ENCODE assay signal across 8 cellular contexts in the genomic region with DNA sequence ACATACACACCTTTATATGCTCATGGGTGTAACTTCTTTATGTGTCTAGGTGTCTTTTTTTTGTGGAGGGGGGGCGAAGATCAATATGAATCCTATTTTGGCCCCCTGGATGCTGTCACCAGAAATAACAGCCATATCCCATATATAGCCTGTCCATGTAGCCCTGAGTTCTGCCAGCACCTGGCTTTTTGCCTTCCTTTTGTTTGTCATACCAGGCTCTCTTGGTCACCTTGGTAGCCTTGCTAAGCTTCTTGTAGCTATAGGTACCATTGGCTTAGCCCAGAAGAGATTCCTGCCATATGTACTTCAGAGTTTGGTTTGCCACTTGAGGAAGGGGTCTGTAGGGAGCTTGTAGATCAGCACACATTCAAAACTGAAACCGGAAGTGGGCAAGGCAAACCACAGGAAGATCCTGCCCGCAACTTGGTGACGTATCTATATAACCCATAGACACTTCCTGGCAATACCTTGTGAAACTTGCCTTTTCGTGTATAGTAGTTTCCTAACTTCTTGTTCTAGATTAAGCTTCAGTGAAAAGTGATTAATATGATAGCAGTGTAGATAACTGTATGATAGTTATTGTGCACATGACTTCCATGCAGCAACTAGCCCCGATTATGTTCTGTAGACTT. TPM values are rescaled to one million over a fixed set of nuclear protein-coding genes. Genes with fewer than 3 reads are reported as not detected.
A peak's percentile ranks its signal among the peaks of the same experiment; 100 is the strongest.
DNase-seq lines count a peak whose midpoint lies in the region; ATAC-seq, FAIRE-seq and TF ChIP-seq lines count a peak whose summit lies in the region.
"Had no signal": no experiment of that assay in that cellular context is flagged by ENCODE, and none has a peak within 500 bp of the region (broad histone marks: within the 10 kb centered on the region; RNA-seq: fewer than 3 reads in every experiment).

No MANE protein-coding gene starts in this region.

- SMC1A ChIA-PET in GM12878 (lab: Charles Lee; ENCODE audit: uncharacterized antibody, unreplicated experiment): interaction anchor here (1.2 to 1.4 kb wide), 2 partner anchors 27 to 38 kb away, joined by 3 to 6 read pairs; no protein-coding TSS in a partner anchor

- DNase-seq in T-helper 22 cell (ENCODE audit: low read depth) (peak; percentile 81), GM12878 (ENCODE audit: low read depth, low spot score) (peak; percentile 74), NCI-H2081 treated with DMSO at 0.1 percent for 48 hours (lab: John Stamatoyannopoulos, UW) (no peak), NCI-H446 (lab: John Stamatoyannopoulos, UW) (no peak)
- peak; percentile 42 to 78 for DNase-seq in stimulated activated CD4-positive, alpha-beta T cell treated with anti-CD3 and anti-CD28 coated beads, Interleukin-1b, Interleukin-23, amount 100 ng/mL, for 4 hours (ENCODE audit: low read depth in 2 of 2)

- intact Hi-C loops in GM12878 (cut with micrococcal nuclease; ENCODE audit: unreplicated experiment): no loop called here

- CTCF ChIA-PET in GM12878 (lab: Yijun Ruan, JAX): interaction anchor here (0.6 to 1.3 kb wide), 8 partner anchors 8 to 189 kb away, joined by 3 read pairs; no protein-coding TSS in a partner anchor

- TF ChIP-seq RAD21 in GM12878 (IDR thresholded peaks at IDR 0.05; ENCODE audit: insufficient read depth, low read depth, low read length): no peak

- FAIRE-seq in GM12878 (lab: Jason Lieb, UNC): peak; percentile 94

- H3K9ac ChIP-seq in GM12878 (ENCODE audit: control insufficient read depth, insufficient read depth, low read length): no peak overlapping the region

- POLR2A ChIA-PET in GM12878 (lab: Charles Lee): interaction anchor here (0.8 kb wide), 1 partner anchor 16 kb away, joined by 3 read pairs; no protein-coding TSS in a partner anchor

- no peaks in the 10 kb centered on the region for H3K27me3 ChIP-seq in GM12878 (replicated peaks in 1 of 2; ENCODE audit: control insufficient read depth in 2 of 2, insufficient read depth in 2 of 2, low read length in 1 of 2)

- TF ChIP-seq POLR2A in GM12878 (IDR thresholded peaks at IDR 0.05; ENCODE audit: low read depth, low read length): no peak

- H3K4me3 ChIP-seq in GM12878: no peak overlapping the region

- peak; percentile 19 to 54; a peak in 1 of 4 replicates for TF ChIP-seq EP300 in GM12878 (IDR thresholded peaks at IDR 0.05; ENCODE audit: borderline replicate concordance in 1 of 2, control insufficient read depth in 1 of 2, low read depth in 2 of 2, low read length in 2 of 2)

- H3K27ac ChIP-seq in GM12878 (ENCODE audit: control insufficient read depth, insufficient read depth): no peak overlapping the region
- H3K27ac ChIP-seq: VCaP had no signal

- peak overlapping the region; percentile 56 for H3K4me2 ChIP-seq in GM12878 (ENCODE audit: control insufficient read depth, insufficient read depth)

- in situ Hi-C loops in GM12878 (cut with MboI): no loop called here

- RAD21 ChIA-PET in GM12878 (lab: Charles Lee; ENCODE audit: unreplicated experiment): interaction anchor here (0.8 to 1.0 kb wide), 2 partner anchors 52 to 187 kb away, joined by 3 to 4 read pairs; no protein-coding TSS in a partner anchor

- peaks cover 7% of the 10 kb centered on the region for H3K4me1 ChIP-seq in GM12878 (ENCODE audit: control insufficient read depth, insufficient read depth, low read length)

- 34% methylated on average over 6 of the region's 6 CpGs for WGBS in GM12878 (ENCODE audit: insufficient coverage, insufficient replicate concordance, low lambda C conversion rate, missing lambda C conversion rate)

- no peaks in the 10 kb centered on the region for H4K20me1 ChIP-seq in GM12878 (ENCODE audit: control insufficient read depth, insufficient read depth)

- H3K36me3 ChIP-seq in GM12878 (ENCODE audit: control insufficient read depth in 2 of 2, insufficient read depth in 2 of 2, low read length in 1 of 2): no peaks in the 10 kb centered on the region

- peaks cover 13% of the 10 kb centered on the region for H3K79me2 ChIP-seq in GM12878 (ENCODE audit: control insufficient read depth, insufficient read depth, low read length)

- no TSS peak for BruUV-seq in GM12878 (replicated peaks; lab: Mats Ljungman, UMichigan)

- no peak for TF ChIP-seq CTCF in GM12878 (IDR thresholded peaks at IDR 0.05 in 2 of 3, conservative IDR thresholded peaks at IDR 0.05 in 1 of 3; ENCODE audit: control insufficient read depth in 2 of 3, extremely low read depth in 1 of 3, insufficient read depth in 1 of 3, low read depth in 3 of 3, low read length in 3 of 3)

- ATAC-seq in GM19328 (IDR thresholded peaks at IDR 0.05; ENCODE audit: unreplicated experiment): peak; percentile 89
- ATAC-seq in HG03139 (IDR thresholded peaks at IDR 0.05; ENCODE audit: unreplicated experiment): peak; percentile 97
- peak; percentile 92 for ATAC-seq in GM12878

- peaks cover 5% of the 10 kb centered on the region; the same call in 2 of the 3 replicates for H3K9me3 ChIP-seq in GM12878 (replicated peaks; ENCODE audit: control insufficient read depth, insufficient read depth, low read length)

- no peak overlapping the region; the same call in 1 of the 2 replicates for H2AFZ ChIP-seq in GM12878 (ENCODE audit: control insufficient read depth, low read depth, low read length)

TF ChIP-seq in GM12878, 131 proteins besides CTCF, POLR2A, EP300 and RAD21 (continues in another document):
- TF ChIP-seq PAX5 (IDR thresholded peaks at IDR 0.05; ENCODE audit: borderline replicate concordance, low read depth, low read length) (peak; percentile 45; the same call in 1 of the 2 replicates), CBX5 (IDR thresholded peaks at IDR 0.05; ENCODE audit: low read depth) (0 out of 2 replicates have a peak, but pooled peaks have one; percentile 21), MEF2B (IDR thresholded peaks at IDR 0.05; ENCODE audit: partially characterized antibody, poor library complexity, severe bottlenecking) (no peak), EGR1 (IDR thresholded peaks at IDR 0.05; ENCODE audit: borderline replicate concordance in 1 of 2, low read depth in 2 of 2, low read length in 2 of 2) (peak in 1 of 2 experiments; percentile 47; a peak in 1 of 3 replicates), WRNIP1 (IDR thresholded peaks at IDR 0.05; ENCODE audit: borderline replicate concordance, low read depth, low read length) (no peak), RAD51 (IDR thresholded peaks at IDR 0.05) (no peak), SMARCA5 (IDR thresholded peaks at IDR 0.05) (no peak), RUNX3 (IDR thresholded peaks at IDR 0.05; ENCODE audit: low read length) (peak; percentile 99), FOXM1 (IDR thresholded peaks at IDR 0.05; ENCODE audit: low read depth, low read length) (no peak), BCL11A (IDR thresholded peaks at IDR 0.05; ENCODE audit: low read depth, low read length) (peak; percentile 38; the same call in 1 of the 2 replicates), NFIC (IDR thresholded peaks at IDR 0.05; ENCODE audit: low read depth, low read length) (0 out of 2 replicates have a peak, but pooled peaks have one; percentile 67), SIN3A (IDR thresholded peaks at IDR 0.05; ENCODE audit: low read depth, low read length) (no peak), SREBF1 (IDR thresholded peaks at IDR 0.05; ENCODE audit: low read length) (no peak), ZSCAN29 (IDR thresholded peaks at IDR 0.05) (0 out of 2 replicates have a peak, but pooled peaks have one; percentile 10), GABPA (IDR thresholded peaks at IDR 0.05; ENCODE audit: low read depth) (peak; percentile 84), SMC3 (IDR thresholded peaks at IDR 0.05; ENCODE audit: borderline replicate concordance, low read length) (no peak), RELA (IDR thresholded peaks at IDR 0.05; ENCODE audit: borderline replicate concordance, partially characterized antibody) (no peak), IKZF2 (IDR thresholded peaks at IDR 0.05) (peak; percentile 62 to 72; a peak in 3 of 4 replicates), IKZF1 (conservative IDR thresholded peaks at IDR 0.05) (peak; percentile 81), CEBPB (IDR thresholded peaks at IDR 0.05; ENCODE audit: borderline replicate concordance in 1 of 2, low read depth in 2 of 2, low read length in 2 of 2) (no peak), FOS (IDR thresholded peaks at IDR 0.05; ENCODE audit: borderline replicate concordance, extremely low read depth, insufficient read length) (no peak), BRCA1 (IDR thresholded peaks at IDR 0.05; ENCODE audit: low read depth, low read length) (no peak)
- TF ChIP-seq, protein P1, sequence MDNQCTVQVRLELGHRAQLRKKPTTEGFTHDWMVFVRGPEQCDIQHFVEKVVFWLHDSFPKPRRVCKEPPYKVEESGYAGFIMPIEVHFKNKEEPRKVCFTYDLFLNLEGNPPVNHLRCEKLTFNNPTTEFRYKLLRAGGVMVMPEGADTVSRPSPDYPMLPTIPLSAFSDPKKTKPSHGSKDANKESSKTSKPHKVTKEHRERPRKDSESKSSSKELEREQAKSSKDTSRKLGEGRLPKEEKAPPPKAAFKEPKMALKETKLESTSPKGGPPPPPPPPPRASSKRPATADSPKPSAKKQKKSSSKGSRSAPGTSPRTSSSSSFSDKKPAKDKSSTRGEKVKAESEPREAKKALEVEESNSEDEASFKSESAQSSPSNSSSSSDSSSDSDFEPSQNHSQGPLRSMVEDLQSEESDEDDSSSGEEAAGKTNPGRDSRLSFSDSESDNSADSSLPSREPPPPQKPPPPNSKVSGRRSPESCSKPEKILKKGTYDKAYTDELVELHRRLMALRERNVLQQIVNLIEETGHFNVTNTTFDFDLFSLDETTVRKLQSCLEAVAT (IDR thresholded peaks at IDR 0.05): peak; percentile 81

RNA-seq across cellular contexts. Expression of a gene that starts 11.9 kb away (rescaled TPM):
- total RNA-seq in GM12878 (2013; cell fraction: nucleolus; rRNA removed): 30.0 and 31.2 TPM in 2 replicates
- 5.6 and 8.3 TPM in 2 replicates for total RNA-seq in GM12878 (2014; rRNA removed)
- 8.8 and 9.4 TPM in 2 replicates for total RNA-seq in GM12878 (2014; rRNA removed; fragmentation: Illumina TruSeq; extraction: Trizol)
- 7.1 and 7.3 TPM in 2 replicates for total RNA-seq in GM12878 (2021)
- 1.9 TPM for polyA plus RNA-seq in GM12878 (2011; ENCODE audit: low read depth)
- 7.4 and 13.0 TPM in 2 replicates for polyA plus RNA-seq in GM12878 (2011; rRNA removed)
- polyA plus RNA-seq in GM12878 (2011; cell fraction: cytosol; rRNA removed): 2.5 and 2.9 TPM in 2 replicates
- 7.4 and 8.6 TPM in 2 replicates for polyA plus RNA-seq in GM12878 (2011; cell fraction: nucleus; rRNA removed)
- polyA plus RNA-seq in GM12878 (2012): 3.0 and 5.1 TPM in 2 replicates
- 7.2 and 8.3 TPM in 2 replicates for polyA plus RNA-seq in GM12878 (2014; fragmentation: Illumina TruSeq; extraction: Trizol)
- 1 to 10 TPM; 1.9 to 2.2 TPM for polyA plus RNA-seq in GM12878 (2014; fragmentation: Nextera tagmentation; extraction: Ambion mirVana)
- 3.2 and 4.2 TPM in 2 replicates for polyA plus RNA-seq in GM12878 (2014; rRNA removed)
- 1 to 10 TPM; 7.4 to 8.0 TPM for polyA plus RNA-seq in GM12878 (2016; fragmentation: Nextera tagmentation; extraction: Ambion mirVana)
- 5.9 and 9.2 TPM in 2 replicates for polyA minus RNA-seq in GM12878 (2011; rRNA and poly(A)+ RNA removed)
- polyA minus RNA-seq in GM12878 (2011; cell fraction: cytosol; rRNA and poly(A)+ RNA removed): 2.7 and 4.3 TPM in 2 replicates
- 2.4 and 5.4 TPM in 2 replicates for polyA minus RNA-seq in GM12878 (2011; cell fraction: nucleus; rRNA and poly(A)+ RNA removed)

Comparison
In these comparisons a context has a peak if more than half of its experiments do, and no peak if none do; other contexts are left out.
1. DNase-seq: peak in T-helper 22 cell (single experiment), GM12878 (single experiment) and stimulated activated CD4-positive, alpha-beta T cell treated with anti-CD3 and anti-CD28 coated beads, Interleukin-1b, Interleukin-23, amount 100 ng/mL, for 4 hours (2 of 2); none in NCI-H2081 treated with DMSO at 0.1 percent for 48 hours (single experiment) and NCI-H446 (0 of 2).
2. Peak in every context shown above with its lines, with median percentiles within 50 percentile points of each other: ATAC-seq.